12 cellular contexts compared by ENCODE assay signal in genomic region chr5:17127743-17128231, GRCh38.
A peak's percentile ranks its signal among the peaks of the same experiment; 100 is the strongest.
DNase-seq lines count a peak whose midpoint lies in the region; ATAC-seq, FAIRE-seq and TF ChIP-seq lines count a peak whose summit lies in the region.
"Had no signal": no experiment of that assay in that cellular context is flagged by ENCODE, and none has a peak within 500 bp of the region (broad histone marks: within the 10 kb centered on the region; RNA-seq: fewer than 3 reads in every experiment).

No MANE protein-coding gene starts in this region.

- H3K79me2 ChIP-seq in keratinocyte (ENCODE audit: control insufficient read depth, insufficient read depth, low read length): no peaks in the 10 kb centered on the region

- FAIRE-seq in HTR-8/SVneo (lab: Jason Lieb, UNC): no peak
- FAIRE-seq in keratinocyte (lab: Jason Lieb, UNC): no peak

- dilution Hi-C loops in keratinocyte (cut with MboI; ENCODE audit: extremely low pct_ligation_motif_present, low sequenced_read_pairs): no loop called here

- no peaks in the 10 kb centered on the region for H3K9me1 ChIP-seq in keratinocyte (ENCODE audit: control insufficient read depth, extremely low read depth, insufficient read depth, low read length)

- no peaks in the 10 kb centered on the region for H4K20me1 ChIP-seq in keratinocyte (ENCODE audit: control insufficient read depth, extremely low read depth, insufficient read depth, low read length)

- ATAC-seq in HG03139 (IDR thresholded peaks at IDR 0.05; ENCODE audit: unreplicated experiment) (no peak), GM18909 (IDR thresholded peaks at IDR 0.05; ENCODE audit: poor library complexity, unreplicated experiment) (no peak)
- ATAC-seq: sciatic nerve had no signal

- DNase-seq in AG08395 (ENCODE audit: low spot score) (peak; percentile 88), HTR-8/SVneo (ENCODE audit: insufficient read length, low spot score) (peak; percentile 81), astrocyte of the spinal cord (ENCODE audit: low read depth, low spot score) (peak; percentile 91), keratinocyte (ENCODE audit: low read depth, low spot score) (peak; percentile 45), NCI-H510A (lab: John Stamatoyannopoulos, UW) (no peak), amygdala (lab: John Stamatoyannopoulos, UW) (no peak)
- DNase-seq: activated naive CD8-positive, alpha-beta T cell treated with anti-CD3 and anti-CD28 coated beads for 36 hours; C1 segment of cervical spinal cord; NCI-H1694 had no signal

- no peak overlapping the region for H3K9ac ChIP-seq in keratinocyte (ENCODE audit: control insufficient read depth, extremely low read depth, insufficient read depth, low read length)

- no peaks in the 10 kb centered on the region for H3K27me3 ChIP-seq in keratinocyte (ENCODE audit: control insufficient read depth, extremely low read depth, insufficient read depth, low read length)

- H3K4me3 ChIP-seq in astrocyte of the spinal cord (ENCODE audit: low read depth, low read length) (no peak overlapping the region), keratinocyte (ENCODE audit: control insufficient read depth in 2 of 3, extremely low read depth in 1 of 3, insufficient read depth in 2 of 3, low read depth in 1 of 3, low read length in 3 of 3) (no peak overlapping the region)

- no peak overlapping the region for H2AFZ ChIP-seq in keratinocyte (ENCODE audit: control insufficient read depth, low read length)

- in situ Hi-C loops in astrocyte of the spinal cord (cut with HindIII; ENCODE audit: low sequenced_read_pairs): no loop called here

- H3K27ac ChIP-seq in keratinocyte (ENCODE audit: control insufficient read depth, insufficient read depth, low read length): peak overlapping the region; percentile 11

- H3K4me1 ChIP-seq in keratinocyte (ENCODE audit: control insufficient read depth, extremely low read depth, insufficient read depth, low read length): peaks cover 18% of the 10 kb centered on the region

- TF ChIP-seq CTCF in astrocyte of the spinal cord (IDR thresholded peaks at IDR 0.05; ENCODE audit: low read depth, low read length) (no peak), keratinocyte (optimal IDR thresholded peaks at IDR 0.05 in 1 of 3, IDR thresholded peaks at IDR 0.05 in 1 of 3, conservative IDR thresholded peaks at IDR 0.05 in 1 of 3; ENCODE audit: extremely low read depth in 1 of 3, insufficient read depth in 2 of 3, low read length in 3 of 3) (no peak)

- peak overlapping the region; percentile 42 for H3K4me2 ChIP-seq in keratinocyte (ENCODE audit: control insufficient read depth, extremely low read depth, insufficient read depth, low read depth, low read length)

- no peaks in the 10 kb centered on the region for H3K9me3 ChIP-seq in keratinocyte (ENCODE audit: control insufficient read depth, low read depth, low read length)

- H3K36me3 ChIP-seq in keratinocyte (ENCODE audit: control insufficient read depth in 2 of 2, extremely low read depth in 1 of 2, insufficient read depth in 2 of 2, low read length in 2 of 2): no peaks in the 10 kb centered on the region

Comparison
In these comparisons a context has a peak if more than half of its experiments do, and no peak if none do; other contexts are left out.
1. DNase-seq: peak in AG08395 (single experiment), HTR-8/SVneo (single experiment), astrocyte of the spinal cord (single experiment) and keratinocyte (single experiment); none in NCI-H510A (single experiment) and amygdala (0 of 56).